9 cellular contexts compared by ENCODE assay signal in the genomic region with DNA sequence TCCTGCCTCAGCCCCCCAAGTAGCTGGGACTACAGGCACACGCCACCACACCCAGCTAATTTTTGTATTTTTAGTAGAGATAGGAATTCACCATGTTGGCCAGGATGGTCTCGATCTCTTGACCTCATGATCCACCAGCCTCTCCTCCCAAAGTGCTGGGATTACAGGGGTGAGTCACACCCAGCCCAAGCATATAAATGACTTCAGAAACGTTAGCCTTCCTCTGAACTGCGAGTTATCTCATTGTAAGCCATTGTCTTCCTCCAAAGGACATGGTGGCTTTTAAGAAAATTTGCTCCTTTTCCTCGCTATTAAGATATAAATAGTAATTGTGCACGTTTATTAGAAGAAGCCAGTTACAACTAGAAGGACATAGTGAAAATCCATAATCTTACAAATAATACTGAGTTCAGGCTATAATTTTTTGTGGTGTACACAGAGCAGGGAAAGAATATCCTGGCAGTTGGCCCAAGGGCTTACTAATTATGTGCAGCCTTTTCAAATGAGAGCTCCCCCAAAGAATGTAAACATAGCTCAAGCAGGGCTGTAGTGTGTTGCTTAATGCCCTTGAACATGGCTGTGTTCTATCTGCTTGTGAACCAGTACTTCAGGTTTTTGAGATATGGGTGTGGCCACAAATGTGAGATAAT.
DNase-seq lines count a peak whose midpoint lies in the region; ATAC-seq and TF ChIP-seq lines count a peak whose summit lies in the region.
"Had no signal": no experiment of that assay in that cellular context is flagged by ENCODE, and none has a peak within 500 bp of the region (broad histone marks: within the 10 kb centered on the region; RNA-seq: fewer than 3 reads in every experiment).

No MANE protein-coding gene starts in this region.

- peak overlapping the region; percentile 28 for H3K4me2 ChIP-seq in skeletal muscle satellite cell (ENCODE audit: low read length)

- TF ChIP-seq POLR2A in erythroblast (IDR thresholded peaks at IDR 0.05; ENCODE audit: low read length) = no peak

- ATAC-seq in HG03354 (IDR thresholded peaks at IDR 0.05; ENCODE audit: poor library complexity, severe bottlenecking, unreplicated experiment) = no peak
- ATAC-seq in HG03095 (IDR thresholded peaks at IDR 0.05; ENCODE audit: unreplicated experiment) = no peak
- no peak for ATAC-seq in HG02588 (IDR thresholded peaks at IDR 0.05; ENCODE audit: unreplicated experiment)

- no peaks in the 10 kb centered on the region for H3K27me3 ChIP-seq in skeletal muscle satellite cell (ENCODE audit: control insufficient read depth, insufficient read depth, low read length)

- no peaks in the 10 kb centered on the region for H3K9me3 ChIP-seq in skeletal muscle satellite cell (replicated peaks; ENCODE audit: low read length)

- H3K9ac ChIP-seq in skeletal muscle satellite cell (ENCODE audit: low read depth, low read length) = no peak overlapping the region

- H3K36me3 ChIP-seq in skeletal muscle satellite cell (ENCODE audit: insufficient read depth, low read length) = no peaks in the 10 kb centered on the region

- peaks cover 30% of the 10 kb centered on the region for H3K4me1 ChIP-seq in skeletal muscle satellite cell (ENCODE audit: control insufficient read depth, insufficient read depth, low read length)

- H3K4me3 ChIP-seq in HFF-Myc (replicated peaks; ENCODE audit: low read depth, low read length) (no peak overlapping the region), skeletal muscle satellite cell (ENCODE audit: low read length) (no peak overlapping the region)

- no peak for TF ChIP-seq CTCF in HFF-Myc (IDR thresholded peaks at IDR 0.05; ENCODE audit: low read depth, low read length, missing control alignments)

- peak; percentile 77 for DNase-seq in HFF-Myc (ENCODE audit: extremely low read depth, low read depth)
- DNase-seq in NCI-H345 treated with DMSO at 0.1 percent for 48 hours (lab: John Stamatoyannopoulos, UW; ENCODE audit: unreplicated experiment) = peak; percentile 82
- peak; percentile 6 to 48 for DNase-seq in erythroblast (lab: John Stamatoyannopoulos, UW)
- DNase-seq in activated CD4-positive, CD25-positive, alpha-beta regulatory T cell treated with anti-CD3 and anti-CD28 coated beads, Interleukin-2, amount 50 U/mL, for 72 hours = no peak
- DNase-seq: stimulated activated CD4-positive, alpha-beta T cell treated with anti-CD3 and anti-CD28 coated beads, Interleukin-12 subunit alpha, Interleukin-12 subunit beta, amount 100 ng/mL, for 4 hours had no signal
